ENCODE assay signal across 8 cellular contexts in the genomic region with DNA sequence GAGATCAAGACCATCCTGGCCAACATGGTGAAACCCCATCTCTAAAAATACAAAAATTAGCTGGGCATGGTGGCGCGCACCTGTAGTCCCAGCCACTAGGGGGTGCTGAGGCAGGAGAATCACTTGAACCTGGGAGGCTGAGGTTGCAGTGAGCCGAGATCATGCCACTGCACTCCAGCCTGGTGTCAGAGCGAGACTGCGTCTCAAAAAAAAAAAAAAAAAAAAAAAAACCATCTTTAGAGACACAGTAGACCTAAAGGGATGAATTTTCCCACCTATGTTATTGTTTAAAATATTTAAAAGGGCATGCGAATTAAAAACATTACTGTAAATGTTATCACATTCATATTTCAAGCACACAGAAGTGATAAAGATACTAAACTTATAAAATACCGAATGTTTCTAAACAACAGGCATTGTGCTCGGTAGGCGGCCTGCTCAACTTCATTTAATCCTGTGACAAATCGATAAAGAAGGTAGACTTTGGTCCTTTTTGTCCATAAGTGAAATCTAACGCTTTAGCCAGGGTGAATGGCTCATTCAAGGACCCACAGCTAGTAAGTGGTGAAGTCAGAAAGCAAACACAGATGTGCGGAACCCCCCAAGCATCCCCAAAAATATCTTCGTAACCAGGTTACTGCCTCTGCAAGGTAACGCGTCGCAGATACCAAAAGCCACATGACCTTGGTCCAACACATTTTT. TPM values are rescaled to one million over a fixed set of nuclear protein-coding genes. Genes with fewer than 3 reads are reported as not detected.
DNase-seq lines count a peak whose midpoint lies in the region; ATAC-seq and TF ChIP-seq lines count a peak whose summit lies in the region.

No MANE protein-coding gene starts in this region.

- no peak for ATAC-seq in GM19455 (IDR thresholded peaks at IDR 0.05; ENCODE audit: unreplicated experiment)
- ATAC-seq in GM21619 (IDR thresholded peaks at IDR 0.05; ENCODE audit: unreplicated experiment) = no peak

- H3K27me3 Mint-ChIP-seq in endodermal cell (ENCODE audit: insufficient read depth) = no peaks in the 10 kb centered on the region

- intact Hi-C loops in prostate gland (cut with DNase I) = no loop called here

- H3K27ac ChIP-seq in AG04450 (ENCODE audit: low read depth, low read length) (no peak overlapping the region), endodermal cell (ENCODE audit: low read depth, low read length) (no peak overlapping the region), prostate gland (no peak overlapping the region)

- DNase-seq in AG04450 (ENCODE audit: low read depth, low spot score) = no peak
- DNase-seq in HFF-Myc (ENCODE audit: extremely low read depth, low read depth) = no peak
- peak; percentile 36 to 40 for DNase-seq in activated CD4-positive, alpha-beta T cell treated with anti-CD3 and anti-CD28 coated beads, Interleukin-2, amount 50 U/mL, for 24 hours (ENCODE audit: low read depth in 1 of 2, low spot score in 1 of 2)
- peak; percentile 78 for DNase-seq in endodermal cell
- no peak for DNase-seq in prostate gland (ENCODE audit: low spot score)
- no peak for DNase-seq in AG20443 (ENCODE audit: low spot score)

- H3K4me3 ChIP-seq in AG04450 (ENCODE audit: low read depth, low read length) = no peak overlapping the region
- no peak overlapping the region for H3K4me3 ChIP-seq in HFF-Myc (replicated peaks; ENCODE audit: low read depth, low read length)
- no peak overlapping the region for H3K4me3 ChIP-seq in endodermal cell (ENCODE audit: low read length)
- H3K4me3 ChIP-seq in prostate gland = no peak overlapping the region

- 90 to 97% methylated on average over 11 to 14 of the region's 16 CpGs for WGBS in endodermal cell (ENCODE audit: insufficient coverage in 1 of 2, insufficient read length in 1 of 2), 2 experiments
- 89% methylated on average over 16 of the region's 16 CpGs for WGBS in prostate gland

- no peak overlapping the region for H3K9ac ChIP-seq in endodermal cell (ENCODE audit: extremely low read depth, low read length, poor library complexity, severe bottlenecking)

- H3K36me3 ChIP-seq in endodermal cell (ENCODE audit: control insufficient read depth, insufficient read depth, low read length) = peaks cover 83% of the 10 kb centered on the region
- H3K36me3 ChIP-seq in prostate gland = no peaks in the 10 kb centered on the region

- no peaks in the 10 kb centered on the region for H3K4me1 Mint-ChIP-seq in endodermal cell

- no peak for TF ChIP-seq POLR2A in prostate gland (IDR thresholded peaks at IDR 0.05)

- H3K27me3 ChIP-seq in AG04450 (ENCODE audit: control insufficient read depth, insufficient read depth, low read length) (no peaks in the 10 kb centered on the region), endodermal cell (ENCODE audit: control insufficient read depth, insufficient read depth, low read length, poor library complexity, severe bottlenecking) (no peaks in the 10 kb centered on the region), prostate gland (replicated peaks; ENCODE audit: insufficient read depth) (no peaks in the 10 kb centered on the region)

- H3K4me1 ChIP-seq in endodermal cell (ENCODE audit: control insufficient read depth, insufficient read depth, low read length) = no peaks in the 10 kb centered on the region
- H3K4me1 ChIP-seq in prostate gland (replicated peaks) = no peaks in the 10 kb centered on the region

- TF ChIP-seq CTCF in AG04450 (IDR thresholded peaks at IDR 0.05; ENCODE audit: low read depth, low read length) (peak; percentile 63), HFF-Myc (IDR thresholded peaks at IDR 0.05; ENCODE audit: low read depth, low read length, missing control alignments) (peak; percentile 67), endodermal cell (conservative IDR thresholded peaks at IDR 0.05) (peak; percentile 91), prostate gland (IDR thresholded peaks at IDR 0.05) (peak in 3 of 4 experiments; percentile 46 to 58 (median 55))

- no peaks in the 10 kb centered on the region for H3K9me3 ChIP-seq in AG04450 (ENCODE audit: control insufficient read depth, insufficient read depth, low read length)
- H3K9me3 ChIP-seq in endodermal cell (ENCODE audit: control insufficient read depth, low read length) = no peaks in the 10 kb centered on the region
- no peaks in the 10 kb centered on the region for H3K9me3 ChIP-seq in prostate gland

- no peak overlapping the region for H3K4me3 Mint-ChIP-seq in endodermal cell

- POLR2A ChIA-PET in AG04450 (lab: Yijun Ruan, JAX) = no interaction called here

- peaks cover 65% of the 10 kb centered on the region for H3K36me3 Mint-ChIP-seq in endodermal cell (ENCODE audit: low read depth)

- H3K27ac Mint-ChIP-seq in endodermal cell = no peak overlapping the region

- CTCF ChIA-PET in AG04450 (lab: Charles Lee) = interaction anchor here (0.7 to 2.7 kb wide), 17 partner anchors 8 to 1205 kb away, joined by 3 to 21 read pairs (median 4); no protein-coding TSS in a partner anchor

- no peaks in the 10 kb centered on the region for H3K9me3 Mint-ChIP-seq in endodermal cell

RNA-seq across cellular contexts. Expression of a gene that starts 16.1 kb away (rescaled TPM):
- polyA plus RNA-seq in AG04450 (2011; rRNA removed) = 10.2 and 12.2 TPM in 2 replicates
- polyA minus RNA-seq in AG04450 (2011; rRNA and poly(A)+ RNA removed) = 18.7 and 19.2 TPM in 2 replicates
- total RNA-seq in endodermal cell (10 to 100 TPM; 42.6 to 45.5 TPM), prostate gland (10 to 100 TPM; 44.4 to 61.9 TPM)
- polyA plus RNA-seq in endodermal cell (2013, experiment 1 of 2) = 36.3 TPM
- polyA plus RNA-seq in endodermal cell (2013, experiment 2 of 2) = 34.4 TPM

RNA-seq across cellular contexts. Expression of a gene that starts 16.8 kb away (rescaled TPM):
- 49.9 and 53.7 TPM in 2 replicates for polyA plus RNA-seq in AG04450 (2011; rRNA removed)
- polyA minus RNA-seq in AG04450 (2011; rRNA and poly(A)+ RNA removed) = 66.8 and 67.1 TPM in 2 replicates
- 10 to 100 TPM; 32.5 to 33.6 TPM for total RNA-seq in endodermal cell
- polyA plus RNA-seq in endodermal cell (2013, experiment 1 of 2) = 33.1 TPM
- 33.1 TPM for polyA plus RNA-seq in endodermal cell (2013, experiment 2 of 2)
- 10 to 100 TPM; 67.6 to 80.8 TPM for total RNA-seq in prostate gland

RNA-seq across cellular contexts. Expression of a gene that starts 45.5 kb away (rescaled TPM):
- polyA plus RNA-seq in AG04450 (2011; rRNA removed) = 73.3 and 80.8 TPM in 2 replicates
- 51.9 and 52.5 TPM in 2 replicates for polyA minus RNA-seq in AG04450 (2011; rRNA and poly(A)+ RNA removed)
- total RNA-seq in endodermal cell (10 to 100 TPM; 61.3 to 81.6 TPM), prostate gland (10 to 100 TPM; 48.5 to 59.7 TPM)
- polyA plus RNA-seq in endodermal cell (2013, experiment 1 of 2) = 92.2 TPM
- 77.7 TPM for polyA plus RNA-seq in endodermal cell (2013, experiment 2 of 2)

RNA-seq across cellular contexts. Expression of a gene that starts 45.7 kb away (rescaled TPM):
- polyA plus RNA-seq in AG04450 (2011; rRNA removed) = 22.1 and 24.7 TPM in 2 replicates
- polyA minus RNA-seq in AG04450 (2011; rRNA and poly(A)+ RNA removed) = 13.5 and 13.6 TPM in 2 replicates
- 10 to 100 TPM; 35.3 to 37.2 TPM for total RNA-seq in endodermal cell
- polyA plus RNA-seq in endodermal cell (2013, experiment 1 of 2) = 28.5 TPM
- polyA plus RNA-seq in endodermal cell (2013, experiment 2 of 2) = 26.4 TPM
- total RNA-seq in prostate gland = 10 to 100 TPM; 39.4 to 46.1 TPM

Comparison
In these comparisons a context has a peak if more than half of its experiments do, and no peak if none do; other contexts are left out.
1. DNase-seq: peak in activated CD4-positive, alpha-beta T cell treated with anti-CD3 and anti-CD28 coated beads, Interleukin-2, amount 50 U/mL, for 24 hours (2 of 2) and endodermal cell (single experiment); none in AG04450 (single experiment), HFF-Myc (single experiment), prostate gland (single experiment) and AG20443 (single experiment).
2. Peak in every context shown above with its lines, with median percentiles within 50 percentile points of each other: CTCF ChIP-seq.